Comparison of ENCODE assay signal across 29 cellular contexts in genomic region chr2:82109418-82109817, GRCh38.
"Had no signal": no experiment of that assay in that cellular context is flagged by ENCODE, and none has a peak within 500 bp of the region (broad histone marks: within the 10 kb centered on the region; RNA-seq: fewer than 3 reads in every experiment).

No MANE protein-coding gene starts in this region.

- H3K4me1 ChIP-seq: colonic mucosa, esophagus muscularis mucosa, esophagus squamous epithelium, foreskin keratinocyte, gastrocnemius medialis, gastroesophageal sphincter, heart left ventricle, heart right ventricle had no signal

- H3K36me3 ChIP-seq: colonic mucosa, esophagus muscularis mucosa, esophagus squamous epithelium, gastrocnemius medialis, gastroesophageal sphincter, heart left ventricle, heart right ventricle had no signal

- H2AFZ ChIP-seq: hepatocyte had no signal

- H3K4me3 ChIP-seq: colonic mucosa, coronary artery, dorsolateral prefrontal cortex, esophagus muscularis mucosa, esophagus squamous epithelium, gastrocnemius medialis, gastroesophageal sphincter, heart left ventricle, heart right ventricle, hepatocyte had no signal

- FAIRE-seq: endometrium, endothelial cell of umbilical vein, frontal cortex had no signal

- H3K27ac ChIP-seq: colonic mucosa, coronary artery, dorsolateral prefrontal cortex, epithelial cell of prostate, esophagus muscularis mucosa, esophagus squamous epithelium, foreskin keratinocyte, gastrocnemius medialis, gastroesophageal sphincter, heart left ventricle, heart right ventricle, hepatocyte had no signal

- H3K27me3 Mint-ChIP-seq: dendritic cell treated with granulocyte-macrophage colony-stimulating factor and Interleukin-4, amounts not matched to agents 40 ng/mL and 50 ng/mL, for 4 days; effector memory CD8-positive, alpha-beta T cell had no signal

- H3K9me3 ChIP-seq: colonic mucosa, gastrocnemius medialis had no signal

- H3K4me3 Mint-ChIP-seq: dendritic cell treated with granulocyte-macrophage colony-stimulating factor and Interleukin-4, amounts not matched to agents 40 ng/mL and 50 ng/mL, for 4 days; effector memory CD8-positive, alpha-beta T cell; endodermal cell had no signal

- ATAC-seq: effector memory CD8-positive, alpha-beta T cell; esophagus mucosa; foreskin keratinocyte; gastrocnemius medialis; gastroesophageal sphincter; heart left ventricle; heart right ventricle had no signal

- DNase-seq: colonic mucosa; cortex of kidney; dermis blood vessel endothelial cell; dorsolateral prefrontal cortex; effector CD4-positive, alpha-beta T cell; effector CD8-positive, alpha-beta T cell; effector memory CD4-positive, alpha-beta T cell; effector memory CD8-positive, alpha-beta T cell; endodermal cell; erythroblast; esophagus squamous epithelium; foreskin fibroblast; foreskin keratinocyte; foreskin melanocyte; gastrocnemius medialis; glutamatergic neuron; head of caudate nucleus; heart right ventricle had no signal

- H3K4me2 ChIP-seq: hepatocyte had no signal

- H3K27me3 ChIP-seq: colonic mucosa, esophagus muscularis mucosa, esophagus squamous epithelium, foreskin keratinocyte, gastrocnemius medialis, gastroesophageal sphincter, heart left ventricle, heart right ventricle, hepatocyte had no signal

- H3K79me2 ChIP-seq: hepatocyte had no signal

- H3K27ac Mint-ChIP-seq: dendritic cell treated with granulocyte-macrophage colony-stimulating factor and Interleukin-4, amounts not matched to agents 40 ng/mL and 50 ng/mL, for 4 days; effector memory CD8-positive, alpha-beta T cell; endodermal cell had no signal
